Comparison of ENCODE assay signal across 1 cellular context in genomic region chr2:24399434-24400206, GRCh38.
TF ChIP-seq lines count a peak whose summit lies in the region.

No MANE protein-coding gene starts in this region.

TF ChIP-seq in HepG2, 621 proteins besides CTCF, POLR2A, EP300 and RAD21 (continued from another document and continues in another):
- TF ChIP-seq HDAC1 (CRISPR knock-in tag; IDR thresholded peaks at IDR 0.05) (no peak; the same call in 1 of the 2 replicates), ZNF383 (CRISPR knock-in tag; IDR thresholded peaks at IDR 0.05; ENCODE audit: borderline replicate concordance) (no peak), THYN1 (CRISPR knock-in tag; IDR thresholded peaks at IDR 0.05; ENCODE audit: borderline replicate concordance, low read depth) (no peak), JUN (CRISPR knock-in tag; IDR thresholded peaks at IDR 0.05) (no peak), HDAC2 (CRISPR knock-in tag; IDR thresholded peaks at IDR 0.05) (no peak), IRF2 (CRISPR knock-in tag; IDR thresholded peaks at IDR 0.05) (no peak), ZNF790 (CRISPR knock-in tag; IDR thresholded peaks at IDR 0.05; ENCODE audit: borderline replicate concordance) (no peak), THAP7 (CRISPR knock-in tag; IDR thresholded peaks at IDR 0.05) (no peak), TBX2 (CRISPR knock-in tag; IDR thresholded peaks at IDR 0.05; ENCODE audit: borderline replicate concordance) (peak; percentile 51; the same call in 1 of the 2 replicates), ZNF75D (CRISPR knock-in tag; IDR thresholded peaks at IDR 0.05; ENCODE audit: borderline replicate concordance) (no peak), ZNF768 (CRISPR knock-in tag; IDR thresholded peaks at IDR 0.05) (no peak), ESRRA (CRISPR knock-in tag; IDR thresholded peaks at IDR 0.05; ENCODE audit: low read depth) (no peak), JUND (CRISPR knock-in tag; IDR thresholded peaks at IDR 0.05) (no peak), ZNF850 (CRISPR knock-in tag; conservative IDR thresholded peaks at IDR 0.05) (no peak), BRD4 (CRISPR knock-in tag; IDR thresholded peaks at IDR 0.05) (peak; percentile 83; the same call in 1 of the 2 replicates), ZNF564 (CRISPR knock-in tag; IDR thresholded peaks at IDR 0.05) (no peak), ZNF333 (CRISPR knock-in tag; IDR thresholded peaks at IDR 0.05; ENCODE audit: borderline replicate concordance) (no peak), FIP1L1 (IDR thresholded peaks at IDR 0.05; ENCODE audit: borderline replicate concordance, insufficient read depth, low read depth, low read length) (no peak), ZNF30 (CRISPR knock-in tag; IDR thresholded peaks at IDR 0.05) (no peak), HCFC1 (IDR thresholded peaks at IDR 0.05; ENCODE audit: low read depth, low read length) (no peak), ZNF709 (CRISPR knock-in tag; IDR thresholded peaks at IDR 0.05) (no peak), RAD51 (IDR thresholded peaks at IDR 0.05; ENCODE audit: borderline replicate concordance) (no peak), BRF2 (CRISPR knock-in tag; IDR thresholded peaks at IDR 0.05) (no peak)
- TF ChIP-seq, protein P1, sequence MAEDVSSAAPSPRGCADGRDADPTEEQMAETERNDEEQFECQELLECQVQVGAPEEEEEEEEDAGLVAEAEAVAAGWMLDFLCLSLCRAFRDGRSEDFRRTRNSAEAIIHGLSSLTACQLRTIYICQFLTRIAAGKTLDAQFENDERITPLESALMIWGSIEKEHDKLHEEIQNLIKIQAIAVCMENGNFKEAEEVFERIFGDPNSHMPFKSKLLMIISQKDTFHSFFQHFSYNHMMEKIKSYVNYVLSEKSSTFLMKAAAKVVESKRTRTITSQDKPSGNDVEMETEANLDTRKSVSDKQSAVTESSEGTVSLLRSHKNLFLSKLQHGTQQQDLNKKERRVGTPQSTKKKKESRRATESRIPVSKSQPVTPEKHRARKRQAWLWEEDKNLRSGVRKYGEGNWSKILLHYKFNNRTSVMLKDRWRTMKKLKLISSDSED (CRISPR knock-in tag; IDR thresholded peaks at IDR 0.05): no peak
- TF ChIP-seq, protein P2, sequence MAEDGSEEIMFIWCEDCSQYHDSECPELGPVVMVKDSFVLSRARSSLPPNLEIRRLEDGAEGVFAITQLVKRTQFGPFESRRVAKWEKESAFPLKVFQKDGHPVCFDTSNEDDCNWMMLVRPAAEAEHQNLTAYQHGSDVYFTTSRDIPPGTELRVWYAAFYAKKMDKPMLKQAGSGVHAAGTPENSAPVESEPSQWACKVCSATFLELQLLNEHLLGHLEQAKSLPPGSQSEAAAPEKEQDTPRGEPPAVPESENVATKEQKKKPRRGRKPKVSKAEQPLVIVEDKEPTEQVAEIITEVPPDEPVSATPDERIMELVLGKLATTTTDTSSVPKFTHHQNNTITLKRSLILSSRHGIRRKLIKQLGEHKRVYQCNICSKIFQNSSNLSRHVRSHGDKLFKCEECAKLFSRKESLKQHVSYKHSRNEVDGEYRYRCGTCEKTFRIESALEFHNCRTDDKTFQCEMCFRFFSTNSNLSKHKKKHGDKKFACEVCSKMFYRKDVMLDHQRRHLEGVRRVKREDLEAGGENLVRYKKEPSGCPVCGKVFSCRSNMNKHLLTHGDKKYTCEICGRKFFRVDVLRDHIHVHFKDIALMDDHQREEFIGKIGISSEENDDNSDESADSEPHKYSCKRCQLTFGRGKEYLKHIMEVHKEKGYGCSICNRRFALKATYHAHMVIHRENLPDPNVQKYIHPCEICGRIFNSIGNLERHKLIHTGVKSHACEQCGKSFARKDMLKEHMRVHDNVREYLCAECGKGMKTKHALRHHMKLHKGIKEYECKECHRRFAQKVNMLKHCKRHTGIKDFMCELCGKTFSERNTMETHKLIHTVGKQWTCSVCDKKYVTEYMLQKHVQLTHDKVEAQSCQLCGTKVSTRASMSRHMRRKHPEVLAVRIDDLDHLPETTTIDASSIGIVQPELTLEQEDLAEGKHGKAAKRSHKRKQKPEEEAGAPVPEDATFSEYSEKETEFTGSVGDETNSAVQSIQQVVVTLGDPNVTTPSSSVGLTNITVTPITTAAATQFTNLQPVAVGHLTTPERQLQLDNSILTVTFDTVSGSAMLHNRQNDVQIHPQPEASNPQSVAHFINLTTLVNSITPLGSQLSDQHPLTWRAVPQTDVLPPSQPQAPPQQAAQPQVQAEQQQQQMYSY (CRISPR knock-in tag; IDR thresholded peaks at IDR 0.05): no peak
- TF ChIP-seq, protein P3, sequence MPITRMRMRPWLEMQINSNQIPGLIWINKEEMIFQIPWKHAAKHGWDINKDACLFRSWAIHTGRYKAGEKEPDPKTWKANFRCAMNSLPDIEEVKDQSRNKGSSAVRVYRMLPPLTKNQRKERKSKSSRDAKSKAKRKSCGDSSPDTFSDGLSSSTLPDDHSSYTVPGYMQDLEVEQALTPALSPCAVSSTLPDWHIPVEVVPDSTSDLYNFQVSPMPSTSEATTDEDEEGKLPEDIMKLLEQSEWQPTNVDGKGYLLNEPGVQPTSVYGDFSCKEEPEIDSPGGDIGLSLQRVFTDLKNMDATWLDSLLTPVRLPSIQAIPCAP (CRISPR knock-in tag; IDR thresholded peaks at IDR 0.05; ENCODE audit: low read depth): no peak
- TF ChIP-seq, protein P4, sequence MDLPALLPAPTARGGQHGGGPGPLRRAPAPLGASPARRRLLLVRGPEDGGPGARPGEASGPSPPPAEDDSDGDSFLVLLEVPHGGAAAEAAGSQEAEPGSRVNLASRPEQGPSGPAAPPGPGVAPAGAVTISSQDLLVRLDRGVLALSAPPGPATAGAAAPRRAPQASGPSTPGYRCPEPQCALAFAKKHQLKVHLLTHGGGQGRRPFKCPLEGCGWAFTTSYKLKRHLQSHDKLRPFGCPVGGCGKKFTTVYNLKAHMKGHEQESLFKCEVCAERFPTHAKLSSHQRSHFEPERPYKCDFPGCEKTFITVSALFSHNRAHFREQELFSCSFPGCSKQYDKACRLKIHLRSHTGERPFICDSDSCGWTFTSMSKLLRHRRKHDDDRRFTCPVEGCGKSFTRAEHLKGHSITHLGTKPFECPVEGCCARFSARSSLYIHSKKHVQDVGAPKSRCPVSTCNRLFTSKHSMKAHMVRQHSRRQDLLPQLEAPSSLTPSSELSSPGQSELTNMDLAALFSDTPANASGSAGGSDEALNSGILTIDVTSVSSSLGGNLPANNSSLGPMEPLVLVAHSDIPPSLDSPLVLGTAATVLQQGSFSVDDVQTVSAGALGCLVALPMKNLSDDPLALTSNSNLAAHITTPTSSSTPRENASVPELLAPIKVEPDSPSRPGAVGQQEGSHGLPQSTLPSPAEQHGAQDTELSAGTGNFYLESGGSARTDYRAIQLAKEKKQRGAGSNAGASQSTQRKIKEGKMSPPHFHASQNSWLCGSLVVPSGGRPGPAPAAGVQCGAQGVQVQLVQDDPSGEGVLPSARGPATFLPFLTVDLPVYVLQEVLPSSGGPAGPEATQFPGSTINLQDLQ (CRISPR knock-in tag; IDR thresholded peaks at IDR 0.05): no peak
- TF ChIP-seq, protein P5, sequence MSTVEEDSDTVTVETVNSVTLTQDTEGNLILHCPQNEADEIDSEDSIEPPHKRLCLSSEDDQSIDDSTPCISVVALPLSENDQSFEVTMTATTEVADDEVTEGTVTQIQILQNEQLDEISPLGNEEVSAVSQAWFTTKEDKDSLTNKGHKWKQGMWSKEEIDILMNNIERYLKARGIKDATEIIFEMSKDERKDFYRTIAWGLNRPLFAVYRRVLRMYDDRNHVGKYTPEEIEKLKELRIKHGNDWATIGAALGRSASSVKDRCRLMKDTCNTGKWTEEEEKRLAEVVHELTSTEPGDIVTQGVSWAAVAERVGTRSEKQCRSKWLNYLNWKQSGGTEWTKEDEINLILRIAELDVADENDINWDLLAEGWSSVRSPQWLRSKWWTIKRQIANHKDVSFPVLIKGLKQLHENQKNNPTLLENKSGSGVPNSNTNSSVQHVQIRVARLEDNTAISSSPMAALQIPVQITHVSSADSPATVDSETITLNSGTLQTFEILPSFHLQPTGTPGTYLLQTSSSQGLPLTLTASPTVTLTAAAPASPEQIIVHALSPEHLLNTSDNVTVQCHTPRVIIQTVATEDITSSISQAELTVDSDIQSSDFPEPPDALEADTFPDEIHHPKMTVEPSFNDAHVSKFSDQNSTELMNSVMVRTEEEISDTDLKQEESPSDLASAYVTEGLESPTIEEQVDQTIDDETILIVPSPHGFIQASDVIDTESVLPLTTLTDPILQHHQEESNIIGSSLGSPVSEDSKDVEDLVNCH (CRISPR knock-in tag; IDR thresholded peaks at IDR 0.05): no peak
- TF ChIP-seq, protein P6, sequence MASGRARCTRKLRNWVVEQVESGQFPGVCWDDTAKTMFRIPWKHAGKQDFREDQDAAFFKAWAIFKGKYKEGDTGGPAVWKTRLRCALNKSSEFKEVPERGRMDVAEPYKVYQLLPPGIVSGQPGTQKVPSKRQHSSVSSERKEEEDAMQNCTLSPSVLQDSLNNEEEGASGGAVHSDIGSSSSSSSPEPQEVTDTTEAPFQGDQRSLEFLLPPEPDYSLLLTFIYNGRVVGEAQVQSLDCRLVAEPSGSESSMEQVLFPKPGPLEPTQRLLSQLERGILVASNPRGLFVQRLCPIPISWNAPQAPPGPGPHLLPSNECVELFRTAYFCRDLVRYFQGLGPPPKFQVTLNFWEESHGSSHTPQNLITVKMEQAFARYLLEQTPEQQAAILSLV (CRISPR knock-in tag; IDR thresholded peaks at IDR 0.05; ENCODE audit: borderline replicate concordance): no peak
- TF ChIP-seq, protein P7, sequence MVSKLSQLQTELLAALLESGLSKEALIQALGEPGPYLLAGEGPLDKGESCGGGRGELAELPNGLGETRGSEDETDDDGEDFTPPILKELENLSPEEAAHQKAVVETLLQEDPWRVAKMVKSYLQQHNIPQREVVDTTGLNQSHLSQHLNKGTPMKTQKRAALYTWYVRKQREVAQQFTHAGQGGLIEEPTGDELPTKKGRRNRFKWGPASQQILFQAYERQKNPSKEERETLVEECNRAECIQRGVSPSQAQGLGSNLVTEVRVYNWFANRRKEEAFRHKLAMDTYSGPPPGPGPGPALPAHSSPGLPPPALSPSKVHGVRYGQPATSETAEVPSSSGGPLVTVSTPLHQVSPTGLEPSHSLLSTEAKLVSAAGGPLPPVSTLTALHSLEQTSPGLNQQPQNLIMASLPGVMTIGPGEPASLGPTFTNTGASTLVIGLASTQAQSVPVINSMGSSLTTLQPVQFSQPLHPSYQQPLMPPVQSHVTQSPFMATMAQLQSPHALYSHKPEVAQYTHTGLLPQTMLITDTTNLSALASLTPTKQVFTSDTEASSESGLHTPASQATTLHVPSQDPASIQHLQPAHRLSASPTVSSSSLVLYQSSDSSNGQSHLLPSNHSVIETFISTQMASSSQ (IDR thresholded peaks at IDR 0.05; ENCODE audit: low read depth): no peak
- TF ChIP-seq, protein P7 (CRISPR knock-in tag; IDR thresholded peaks at IDR 0.05; ENCODE audit: borderline replicate concordance): no peak
